12 cellular contexts compared by ENCODE assay signal in the genomic region with DNA sequence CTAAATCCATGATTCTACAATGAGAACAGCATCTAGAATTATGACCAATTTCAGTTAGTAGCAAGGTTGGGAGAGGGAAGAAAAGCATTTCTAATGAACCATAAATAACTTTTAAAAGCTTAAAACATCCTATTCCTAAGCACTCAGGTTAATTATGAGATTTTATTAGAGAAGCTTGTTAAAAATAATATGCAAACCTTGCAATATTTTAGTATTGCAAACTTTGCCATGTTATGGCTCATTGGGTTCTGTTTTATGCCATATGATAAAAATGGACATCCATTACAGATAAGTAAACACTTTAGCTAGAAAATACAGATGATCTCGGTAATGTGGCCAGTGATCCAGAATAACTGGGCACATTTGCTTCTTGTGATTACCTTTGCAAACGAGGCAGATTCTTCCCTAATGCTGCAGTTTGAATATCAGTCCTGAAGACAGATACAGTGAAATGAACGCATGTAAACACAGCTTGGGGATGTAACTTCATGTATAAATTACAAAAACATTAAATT.
A peak's percentile ranks its signal among the peaks of the same experiment; 100 is the strongest.
DNase-seq lines count a peak whose midpoint lies in the region; ATAC-seq, FAIRE-seq and TF ChIP-seq lines count a peak whose summit lies in the region.
"Had no signal": no experiment of that assay in that cellular context is flagged by ENCODE, and none has a peak within 500 bp of the region (broad histone marks: within the 10 kb centered on the region; RNA-seq: fewer than 3 reads in every experiment).

No MANE protein-coding gene starts in this region.

- H3K9me3 ChIP-seq in IMR-90 (ENCODE audit: control insufficient read depth, insufficient read depth, low read length): no peaks in the 10 kb centered on the region
- no peaks in the 10 kb centered on the region for H3K9me3 ChIP-seq in body of pancreas
- H3K9me3 ChIP-seq in hepatocyte (ENCODE audit: low read depth): no peaks in the 10 kb centered on the region
- H3K9me3 ChIP-seq in pancreas: no peaks in the 10 kb centered on the region
- no peaks in the 10 kb centered on the region for H3K9me3 ChIP-seq in left ventricle myocardium inferior (replicated peaks)

- H2BK5ac ChIP-seq in IMR-90 (ENCODE audit: low read depth, low read length, poor library complexity, severe bottlenecking): no peak overlapping the region

- H2AFZ ChIP-seq in IMR-90 (replicated peaks; ENCODE audit: low read length, poor library complexity) (no peak overlapping the region), hepatocyte (no peak overlapping the region)

- no peak overlapping the region for H3K9ac ChIP-seq in IMR-90 (ENCODE audit: low read depth, low read length)

- H4K91ac ChIP-seq in IMR-90 (ENCODE audit: insufficient read depth, low read depth, low read length): no peak overlapping the region

- no peak overlapping the region for H2AK9ac ChIP-seq in IMR-90 (replicated peaks; ENCODE audit: low read depth, low read length, poor library complexity)

- WGBS in IMR-90 (ENCODE audit: extremely low coverage in 2 of 2, insufficient read length in 1 of 2), 2 experiments: no CpG with 5 or more reads among the region's 3 CpGs
- 71 to 87% methylated on average over 3 of the region's 3 CpGs for WGBS in body of pancreas, 2 donors
- 84% methylated on average over 3 of the region's 3 CpGs for WGBS in hepatocyte (ENCODE audit: low lambda C conversion rate, missing lambda C conversion rate)
- 84 to 90% methylated on average over 3 of the region's 3 CpGs for WGBS in pancreas, 2 donors

- no peak for DNase-seq in IMR-90
- peak in 1 of 4 donors; percentile 10 for DNase-seq in body of pancreas
- DNase-seq in hepatocyte (ENCODE audit: low spot score): peak; percentile 0
- no peak for DNase-seq in pancreas
- DNase-seq in left ventricle myocardium inferior: no peak
- no peak for DNase-seq in NCI-H510A (lab: John Stamatoyannopoulos, UW)
- DNase-seq: C1 segment of cervical spinal cord; Calu3; CD4-positive, alpha-beta T cell; DMS 273 treated with DMSO at 0.1 percent for 48 hours had no signal

- no peak overlapping the region for H3K18ac ChIP-seq in IMR-90 (ENCODE audit: low read depth, low read length)

- H2BK15ac ChIP-seq in IMR-90 (ENCODE audit: low read depth, low read length): no peak overlapping the region

- TF ChIP-seq CTCF in IMR-90 (conservative IDR thresholded peaks at IDR 0.05; ENCODE audit: low read depth, low read length): no peak
- TF ChIP-seq CTCF in body of pancreas (IDR thresholded peaks at IDR 0.05): no peak
- no peak for TF ChIP-seq CTCF in hepatocyte (IDR thresholded peaks at IDR 0.05; ENCODE audit: poor library complexity)
- TF ChIP-seq CTCF in pancreas (IDR thresholded peaks at IDR 0.05): no peak
- no peak for TF ChIP-seq CTCF in left ventricle myocardium inferior (IDR thresholded peaks at IDR 0.05; ENCODE audit: borderline replicate concordance)

- H3K4me1 ChIP-seq in IMR-90 (ENCODE audit: control insufficient read depth, insufficient read depth, low read length): no peaks in the 10 kb centered on the region
- no peaks in the 10 kb centered on the region for H3K4me1 ChIP-seq in body of pancreas
- no peaks in the 10 kb centered on the region for H3K4me1 ChIP-seq in hepatocyte (ENCODE audit: insufficient read depth)
- no peaks in the 10 kb centered on the region for H3K4me1 ChIP-seq in pancreas
- no peaks in the 10 kb centered on the region for H3K4me1 ChIP-seq in left ventricle myocardium inferior

- in situ Hi-C loops in IMR-90 (cut with MboI; ENCODE audit: low sequenced_read_pairs): no loop called here

- no peak for ATAC-seq in IMR-90 (ENCODE audit: low read depth)
- peak; percentile 27 for ATAC-seq in body of pancreas
- ATAC-seq in pancreas: peak in 3 of 4 donors; percentile 19 to 76 (median 72)
- ATAC-seq in HG02588 (IDR thresholded peaks at IDR 0.05; ENCODE audit: unreplicated experiment): no peak
- ATAC-seq: HCT116 had no signal

- H3K4me3 ChIP-seq in IMR-90 (ENCODE audit: insufficient read depth, low read depth, low read length) (no peak overlapping the region), body of pancreas (no peak overlapping the region), hepatocyte (no peak overlapping the region), pancreas (no peak overlapping the region), left ventricle myocardium inferior (no peak overlapping the region)

- no peaks in the 10 kb centered on the region for H3K9me2 ChIP-seq in hepatocyte (replicated peaks; ENCODE audit: insufficient read depth)

- H3K27me3 ChIP-seq in IMR-90 (ENCODE audit: control insufficient read depth, insufficient read depth, low read length) (no peaks in the 10 kb centered on the region), body of pancreas (no peaks in the 10 kb centered on the region), hepatocyte (no peaks in the 10 kb centered on the region), pancreas (peaks cover 0 to 3% (median 0%) of the 10 kb centered on the region in 4 donors), left ventricle myocardium inferior (ENCODE audit: low read depth) (no peaks in the 10 kb centered on the region)

- no peak overlapping the region for H2AK5ac ChIP-seq in IMR-90 (ENCODE audit: low read depth, low read length)

- H3K23ac ChIP-seq in IMR-90 (ENCODE audit: low read depth, low read length): no peak overlapping the region

- no peak overlapping the region for H3K4me2 ChIP-seq in IMR-90 (ENCODE audit: low read depth, low read length)
- no peak overlapping the region for H3K4me2 ChIP-seq in hepatocyte

- no peak overlapping the region for H3K56ac ChIP-seq in IMR-90 (ENCODE audit: extremely low read depth, insufficient read depth, low read length)

- no peak overlapping the region for H2BK120ac ChIP-seq in IMR-90 (ENCODE audit: low read depth, low read length)

- no peaks in the 10 kb centered on the region for H3K79me2 ChIP-seq in hepatocyte

- H4K20me1 ChIP-seq in IMR-90 (ENCODE audit: insufficient read depth, low read length) (no peaks in the 10 kb centered on the region), hepatocyte (ENCODE audit: insufficient read depth, poor library complexity, severe bottlenecking) (no peaks in the 10 kb centered on the region)

- TF ChIP-seq RAD21 in IMR-90 (IDR thresholded peaks at IDR 0.05; ENCODE audit: low read length): no peak

- no peak overlapping the region for H2BK20ac ChIP-seq in IMR-90 (ENCODE audit: low read depth, low read length)

- H4K8ac ChIP-seq in IMR-90 (ENCODE audit: low read depth in 2 of 2, low read length in 2 of 2): no peak overlapping the region

- CTCF ChIA-PET in IMR-90 (lab: Yijun Ruan, JAX): no interaction called here

- TF ChIP-seq POLR2A in IMR-90 (IDR thresholded peaks at IDR 0.05; ENCODE audit: low read depth, low read length): no peak
- no peak for TF ChIP-seq POLR2A in body of pancreas (IDR thresholded peaks at IDR 0.05)

- H3K36me3 ChIP-seq in IMR-90 (ENCODE audit: control insufficient read depth, insufficient read depth, low read length): no peaks in the 10 kb centered on the region
- H3K36me3 ChIP-seq in body of pancreas (replicated peaks in 1 of 2; ENCODE audit: insufficient read depth in 1 of 2, low read depth in 2 of 2): no peaks in the 10 kb centered on the region
- H3K36me3 ChIP-seq in hepatocyte (replicated peaks; ENCODE audit: insufficient read depth, low read depth): no peaks in the 10 kb centered on the region
- no peaks in the 10 kb centered on the region for H3K36me3 ChIP-seq in pancreas
- no peaks in the 10 kb centered on the region for H3K36me3 ChIP-seq in left ventricle myocardium inferior

- POLR2A ChIA-PET in IMR-90 (lab: Charles Lee; ENCODE audit: unreplicated experiment): no interaction called here

- intact Hi-C loops in IMR-90 (cut with micrococcal nuclease) (no loop called here), body of pancreas (cut with DNase I) (no loop called here), pancreas (cut with DNase I) (no loop called here), left ventricle myocardium inferior (cut with micrococcal nuclease) (no loop called here)

- H3K4ac ChIP-seq in IMR-90 (ENCODE audit: low read depth, low read length): no peak overlapping the region

- H4K5ac ChIP-seq in IMR-90 (ENCODE audit: low read depth, low read length): no peak overlapping the region

- no peak overlapping the region for H3K14ac ChIP-seq in IMR-90 (replicated peaks; ENCODE audit: low read depth, low read length)

- dilution Hi-C loops in IMR-90 (cut with HindIII; ENCODE audit: low sequenced_read_pairs, unreplicated experiment): no loop called here

- H3K27ac ChIP-seq in IMR-90 (ENCODE audit: insufficient read depth, low read length): no peak overlapping the region
- H3K27ac ChIP-seq in body of pancreas: no peak overlapping the region
- no peak overlapping the region for H3K27ac ChIP-seq in hepatocyte
- H3K27ac ChIP-seq in pancreas: no peak overlapping the region
- no peak overlapping the region for H3K27ac ChIP-seq in left ventricle myocardium inferior (replicated peaks)

- H3K79me1 ChIP-seq in IMR-90 (ENCODE audit: low read depth in 1 of 2, low read length in 2 of 2): no peaks in the 10 kb centered on the region

- H3K9me1 ChIP-seq in IMR-90 (ENCODE audit: insufficient read depth, low read length): no peaks in the 10 kb centered on the region

- FAIRE-seq in pancreas (lab: Jason Lieb, UNC): no peak

- BruUV-seq in IMR-90 (replicated peaks; lab: Mats Ljungman, UMichigan): no TSS peak

TF ChIP-seq in IMR-90, 13 proteins besides CTCF, POLR2A, EP300 and RAD21:
- TF ChIP-seq CHD1 (IDR thresholded peaks at IDR 0.05; ENCODE audit: low read depth, low read length) (no peak), FOS (IDR thresholded peaks at IDR 0.05; ENCODE audit: low read depth, low read length) (no peak), CEBPB (IDR thresholded peaks at IDR 0.05; ENCODE audit: low read depth, low read length) (no peak), MAFK (IDR thresholded peaks at IDR 0.05; ENCODE audit: low read depth, low read length) (peak; percentile 79)
- TF ChIP-seq, protein P1, sequence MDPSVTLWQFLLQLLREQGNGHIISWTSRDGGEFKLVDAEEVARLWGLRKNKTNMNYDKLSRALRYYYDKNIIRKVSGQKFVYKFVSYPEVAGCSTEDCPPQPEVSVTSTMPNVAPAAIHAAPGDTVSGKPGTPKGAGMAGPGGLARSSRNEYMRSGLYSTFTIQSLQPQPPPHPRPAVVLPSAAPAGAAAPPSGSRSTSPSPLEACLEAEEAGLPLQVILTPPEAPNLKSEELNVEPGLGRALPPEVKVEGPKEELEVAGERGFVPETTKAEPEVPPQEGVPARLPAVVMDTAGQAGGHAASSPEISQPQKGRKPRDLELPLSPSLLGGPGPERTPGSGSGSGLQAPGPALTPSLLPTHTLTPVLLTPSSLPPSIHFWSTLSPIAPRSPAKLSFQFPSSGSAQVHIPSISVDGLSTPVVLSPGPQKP (IDR thresholded peaks at IDR 0.05; ENCODE audit: borderline replicate concordance, low read depth, low read length): no peak

Comparison
In these comparisons a context has a peak if more than half of its experiments do, and no peak if none do; other contexts are left out.
1. ATAC-seq: peak in body of pancreas (single experiment) and pancreas (3 of 4); none in IMR-90 (single experiment) and HG02588 (single experiment).